16 cellular contexts compared by ENCODE assay signal in genomic region chr20:61576372-61576771, GRCh38.
DNase-seq lines count a peak whose midpoint lies in the region; ATAC-seq, FAIRE-seq and TF ChIP-seq lines count a peak whose summit lies in the region.
"Had no signal": no experiment of that assay in that cellular context is flagged by ENCODE, and none has a peak within 500 bp of the region (broad histone marks: within the 10 kb centered on the region; RNA-seq: fewer than 3 reads in every experiment).

No MANE protein-coding gene starts in this region.

- no peaks in the 10 kb centered on the region for H3K36me3 Mint-ChIP-seq in natural killer cell treated with Interleukin-12 subunit alpha and Interleukin-12 subunit beta and Interleukin-15 and Interleukin-18, amount 100 ng/mL, for 72 hours
- H3K36me3 Mint-ChIP-seq in natural killer cell = no peaks in the 10 kb centered on the region
- H3K36me3 Mint-ChIP-seq in HFFc6 (ENCODE audit: low read depth) = no peaks in the 10 kb centered on the region; the same call in 1 of the 2 replicates
- H3K36me3 Mint-ChIP-seq: CD4-positive, CD25-positive, alpha-beta regulatory T cell; CD8-positive, alpha-beta memory T cell had no signal

- peaks cover 0 to 4% (median 0%) of the 10 kb centered on the region in 4 experiments; a peak in 1 of 7 replicates for H3K4me1 ChIP-seq in H1 (replicated peaks in 1 of 4; ENCODE audit: control insufficient read depth in 3 of 4, insufficient read depth in 4 of 4, low read length in 3 of 4)
- H3K4me1 ChIP-seq in mesendoderm (ENCODE audit: control insufficient read depth, low read depth, low read length) = no peaks in the 10 kb centered on the region
- H3K4me1 ChIP-seq: HAP-1 had no signal

- no peak overlapping the region for H2BK20ac ChIP-seq in H1 (ENCODE audit: low read length)

- H3K4me1 Mint-ChIP-seq in natural killer cell treated with Interleukin-12 subunit alpha and Interleukin-12 subunit beta and Interleukin-15 and Interleukin-18, amount 100 ng/mL, for 72 hours (ENCODE audit: low read depth in 2 of 2) = no peaks in the 10 kb centered on the region
- no peaks in the 10 kb centered on the region for H3K4me1 Mint-ChIP-seq in natural killer cell
- peaks cover 8% of the 10 kb centered on the region; the same call in 1 of the 2 replicates for H3K4me1 Mint-ChIP-seq in HFFc6 (ENCODE audit: low read depth)
- H3K4me1 Mint-ChIP-seq: B cell; CD4-positive, CD25-positive, alpha-beta regulatory T cell; CD8-positive, alpha-beta memory T cell had no signal

- no peak for ATAC-seq in natural killer cell treated with Interleukin-12 subunit alpha and Interleukin-12 subunit beta and Interleukin-15 and Interleukin-18, amount 100 ng/mL, for 72 hours
- ATAC-seq in natural killer cell = no peak

- H3K27ac Mint-ChIP-seq in natural killer cell treated with Interleukin-12 subunit alpha and Interleukin-12 subunit beta and Interleukin-15 and Interleukin-18, amount 100 ng/mL, for 72 hours = no peak overlapping the region
- H3K27ac Mint-ChIP-seq in natural killer cell (no peak overlapping the region), HFFc6 (no peak overlapping the region)
- H3K27ac Mint-ChIP-seq: B cell; CD4-positive, CD25-positive, alpha-beta regulatory T cell; CD8-positive, alpha-beta memory T cell had no signal

- H3K18ac ChIP-seq in H1 (ENCODE audit: extremely low read depth, low read length) (no peak overlapping the region), mesendoderm (ENCODE audit: low read length) (no peak overlapping the region)

- no peak overlapping the region for H2BK12ac ChIP-seq in H1 (ENCODE audit: low read depth, low read length)

- H3K4ac ChIP-seq in H1 (replicated peaks; ENCODE audit: insufficient read length, low read depth, low read length) = no peak overlapping the region
- no peak overlapping the region for H3K4ac ChIP-seq in mesendoderm (ENCODE audit: low read depth, low read length)

- FAIRE-seq in H1 (lab: Jason Lieb, UNC) = no peak
- FAIRE-seq: GM12892, GM18507 had no signal

- H2BK120ac ChIP-seq in H1 (replicated peaks; ENCODE audit: low read depth, low read length) = no peak overlapping the region
- H2BK120ac ChIP-seq in mesendoderm (ENCODE audit: low read depth, low read length) = no peak overlapping the region

- no peak overlapping the region for H3K14ac ChIP-seq in H1 (ENCODE audit: insufficient read length)

- H3K27me3 Mint-ChIP-seq in natural killer cell treated with Interleukin-12 subunit alpha and Interleukin-12 subunit beta and Interleukin-15 and Interleukin-18, amount 100 ng/mL, for 72 hours = peaks cover 0 to 7% of the 10 kb centered on the region in 2 donors
- H3K27me3 Mint-ChIP-seq in natural killer cell (ENCODE audit: low read depth in 2 of 2) (no peaks in the 10 kb centered on the region), HFFc6 (ENCODE audit: insufficient read depth) (peaks cover 4% of the 10 kb centered on the region; the same call in 1 of the 2 replicates)
- H3K27me3 Mint-ChIP-seq: B cell; CD8-positive, alpha-beta memory T cell had no signal

- WGBS in H1 (ENCODE audit: extremely low coverage in 1 of 2, insufficient coverage in 1 of 2, insufficient read length in 1 of 2, insufficient replicate concordance in 2 of 2, low coverage in 1 of 2, low lambda C conversion rate in 2 of 2, missing lambda C conversion rate in 1 of 2), 2 experiments = 91% methylated on average over 5 of the region's 5 CpGs; no CpG with 5 or more reads in 1 of the 2 experiments
- WGBS in mesendoderm (ENCODE audit: extremely low coverage, insufficient coverage, low lambda C conversion rate) = no CpG with 5 or more reads among the region's 5 CpGs

- CTCF ChIA-PET in H1 (lab: Charles Lee; ENCODE audit: partially characterized antibody) = no interaction called here

- H3K56ac ChIP-seq in H1 (replicated peaks; ENCODE audit: insufficient read length, low read depth, low read length) = no peak overlapping the region
- no peak overlapping the region for H3K56ac ChIP-seq in mesendoderm (ENCODE audit: low read length)

- H3K9me3 Mint-ChIP-seq in natural killer cell treated with Interleukin-12 subunit alpha and Interleukin-12 subunit beta and Interleukin-15 and Interleukin-18, amount 100 ng/mL, for 72 hours = no peaks in the 10 kb centered on the region
- peaks cover 3% of the 10 kb centered on the region in 2 donors for H3K9me3 Mint-ChIP-seq in natural killer cell
- H3K9me3 Mint-ChIP-seq in HFFc6 = no peaks in the 10 kb centered on the region

- DNase-seq in natural killer cell treated with Interleukin-12 subunit alpha and Interleukin-12 subunit beta and Interleukin-15 and Interleukin-18, amount 100 ng/mL, for 72 hours (ENCODE audit: low spot score) = peak; percentile 34
- DNase-seq in natural killer cell (no peak), H1 (ENCODE audit: low read depth in 1 of 2, low spot score in 2 of 2) (no peak), mesendoderm (peak; percentile 16), HT-29 (ENCODE audit: low spot score) (no peak), HFFc6 (no peak), NCI-H345 (lab: John Stamatoyannopoulos, UW) (no peak)
- DNase-seq: CD4-positive, CD25-positive, alpha-beta regulatory T cell; CD8-positive, alpha-beta memory T cell; DMS79; GDM1 had no signal

- H2BK5ac ChIP-seq in H1 (ENCODE audit: low read depth, low read length) = no peak overlapping the region
- H2BK5ac ChIP-seq in mesendoderm (ENCODE audit: low read length) = no peak overlapping the region

- H3K79me1 ChIP-seq in H1 (ENCODE audit: low read depth, low read length) (no peaks in the 10 kb centered on the region), mesendoderm (ENCODE audit: low read length) (no peaks in the 10 kb centered on the region)

- no peak for TF ChIP-seq CTCF in natural killer cell (IDR thresholded peaks at IDR 0.05)
- TF ChIP-seq CTCF in H1 (IDR thresholded peaks at IDR 0.05; ENCODE audit: control extremely low read depth in 1 of 3, insufficient read depth in 1 of 3, low read depth in 1 of 3, low read length in 3 of 3) = no peak
- TF ChIP-seq CTCF in HFFc6 (IDR thresholded peaks at IDR 0.05) = no peak

- H3K27me3 ChIP-seq in H1 (replicated peaks in 1 of 4; ENCODE audit: control insufficient read depth in 3 of 4, extremely low read depth in 1 of 4, insufficient read depth in 3 of 4, low read length in 3 of 4) (peaks cover 0 to 9% (median under 1%) of the 10 kb centered on the region in 4 experiments; a peak in 2 of 7 replicates), mesendoderm (ENCODE audit: insufficient read depth, low read length, poor library complexity) (no peaks in the 10 kb centered on the region)
- H3K27me3 ChIP-seq: BLaER1 treated with 17β-estradiol and CSF1 and Interleukin-3, amounts not matched to agents 10 nM and 100 nM had no signal

- H3K36me3 ChIP-seq in H1 (ENCODE audit: control insufficient read depth in 2 of 4, insufficient read depth in 4 of 4, low read length in 3 of 4) (no peaks in the 10 kb centered on the region), mesendoderm (ENCODE audit: control insufficient read depth, insufficient read depth, low read length) (no peaks in the 10 kb centered on the region)
- H3K36me3 ChIP-seq: BLaER1 treated with 17β-estradiol and CSF1 and Interleukin-3, amounts not matched to agents 10 nM and 100 nM; HAP-1 had no signal

- H3K9ac ChIP-seq in H1 (replicated peaks in 1 of 4; ENCODE audit: extremely low read depth in 1 of 4, low read depth in 3 of 4, low read length in 3 of 4) (no peak overlapping the region), mesendoderm (ENCODE audit: low read length) (no peak overlapping the region)
- H3K9ac ChIP-seq: BLaER1 treated with 17β-estradiol and CSF1 and Interleukin-3, amounts not matched to agents 10 nM and 100 nM had no signal

- H4K5ac ChIP-seq in H1 (ENCODE audit: insufficient read length, low read depth, low read length) (no peak overlapping the region), mesendoderm (ENCODE audit: low read length) (no peak overlapping the region)

- H2AK5ac ChIP-seq in H1 (ENCODE audit: low read depth, low read length) = no peak overlapping the region
- H2AK5ac ChIP-seq in mesendoderm (ENCODE audit: low read length) = no peak overlapping the region

- no peak overlapping the region for H3K4me3 ChIP-seq in H1 (ENCODE audit: extremely low read depth in 1 of 4, insufficient read depth in 2 of 4, low read depth in 3 of 4, low read length in 4 of 4)
- no peak overlapping the region for H3K4me3 ChIP-seq in mesendoderm (ENCODE audit: low read length)
- H3K4me3 ChIP-seq: BLaER1 treated with 17β-estradiol and CSF1 and Interleukin-3, amounts not matched to agents 10 nM and 100 nM; HAP-1 had no signal

- no peak overlapping the region for H3K23ac ChIP-seq in H1 (ENCODE audit: insufficient read length)
- H3K23ac ChIP-seq in mesendoderm (ENCODE audit: low read length) = no peak overlapping the region

- TF ChIP-seq EP300 in H1 (IDR thresholded peaks at IDR 0.05; ENCODE audit: borderline replicate concordance in 1 of 2, low read depth in 2 of 2, low read length in 2 of 2) = no peak

- H4K20me1 ChIP-seq in H1 (replicated peaks in 1 of 2; ENCODE audit: control insufficient read depth in 1 of 2, insufficient read depth in 2 of 2, low read length in 2 of 2) = no peaks in the 10 kb centered on the region
- H4K20me1 ChIP-seq: BLaER1 treated with 17β-estradiol and CSF1 and Interleukin-3, amounts not matched to agents 10 nM and 100 nM had no signal

- H4K91ac ChIP-seq in H1 (replicated peaks; ENCODE audit: insufficient read length, low read length) = no peak overlapping the region

- intact Hi-C loops in natural killer cell (cut with micrococcal nuclease) = no loop called here

- H3K23me2 ChIP-seq in H1 (ENCODE audit: low read depth, low read length) = peaks cover 11% of the 10 kb centered on the region; the same call in 1 of the 2 replicates

- TF ChIP-seq POLR2A in H1 (IDR thresholded peaks at IDR 0.05; ENCODE audit: control extremely low read depth in 1 of 2, low read depth in 2 of 2, low read length in 2 of 2) = no peak

- no peak for TF ChIP-seq RAD21 in H1 (IDR thresholded peaks at IDR 0.05 in 1 of 2, conservative IDR thresholded peaks at IDR 0.05 in 1 of 2; ENCODE audit: low read depth in 2 of 2, low read length in 2 of 2)

- H3K9me3 ChIP-seq in H1 (ENCODE audit: insufficient read depth in 2 of 2, low read depth in 1 of 2, low read length in 1 of 2) = no peaks in the 10 kb centered on the region; a peak in 1 of 4 replicates
- H3K9me3 ChIP-seq: HAP-1 had no signal

- POLR2A ChIA-PET in H1 (lab: Charles Lee; ENCODE audit: partially characterized antibody) = no interaction called here

- no peak overlapping the region for H2BK15ac ChIP-seq in H1 (ENCODE audit: low read length)
- no peak overlapping the region for H2BK15ac ChIP-seq in mesendoderm (replicated peaks; ENCODE audit: low read depth)

- no peak overlapping the region for H4K8ac ChIP-seq in H1 (ENCODE audit: extremely low read depth, insufficient read depth, low read length)
- no peak overlapping the region for H4K8ac ChIP-seq in mesendoderm (ENCODE audit: low read depth, low read length)

- H2AFZ ChIP-seq in H1 (ENCODE audit: low read length) = no peak overlapping the region

- H3K4me2 ChIP-seq in H1 (ENCODE audit: insufficient read depth in 1 of 2, low read depth in 2 of 2, low read length in 2 of 2) (no peak overlapping the region), mesendoderm (ENCODE audit: low read length) (no peak overlapping the region)
- H3K4me2 ChIP-seq: BLaER1 treated with 17β-estradiol and CSF1 and Interleukin-3, amounts not matched to agents 10 nM and 100 nM had no signal

- H3K4me3 Mint-ChIP-seq in natural killer cell treated with Interleukin-12 subunit alpha and Interleukin-12 subunit beta and Interleukin-15 and Interleukin-18, amount 100 ng/mL, for 72 hours = no peak overlapping the region
- H3K4me3 Mint-ChIP-seq in natural killer cell (no peak overlapping the region), HFFc6 (no peak overlapping the region)
- H3K4me3 Mint-ChIP-seq: B cell; CD4-positive, CD25-positive, alpha-beta regulatory T cell; CD8-positive, alpha-beta memory T cell had no signal

- no peak overlapping the region for H3K27ac ChIP-seq in H1 (ENCODE audit: low read depth, low read length)
- no peak overlapping the region for H3K27ac ChIP-seq in mesendoderm (ENCODE audit: low read depth, low read length)
- H3K27ac ChIP-seq: BLaER1 treated with 17β-estradiol and CSF1 and Interleukin-3, amounts not matched to agents 10 nM and 100 nM had no signal

- H3K79me2 ChIP-seq in H1 (ENCODE audit: control insufficient read depth in 1 of 2, insufficient read depth in 2 of 2, low read length in 2 of 2) (no peaks in the 10 kb centered on the region), mesendoderm (ENCODE audit: control insufficient read depth, insufficient read depth, low read length) (no peaks in the 10 kb centered on the region)

Comparison
In these comparisons a context has a peak if more than half of its experiments do, and no peak if none do; other contexts are left out.
1. DNase-seq: peak in natural killer cell treated with Interleukin-12 subunit alpha and Interleukin-12 subunit beta and Interleukin-15 and Interleukin-18, amount 100 ng/mL, for 72 hours (single experiment) and mesendoderm (single experiment); none in natural killer cell (single experiment), H1 (0 of 2), HT-29 (single experiment), HFFc6 (single experiment) and NCI-H345 (single experiment).